ENCODE assay signal across 8 cellular contexts in genomic region chr4:99563310-99564186, GRCh38. TPM values are rescaled to one million over a fixed set of nuclear protein-coding genes. Genes with fewer than 3 reads are reported as not detected.
DNase-seq lines count a peak whose midpoint lies in the region; ATAC-seq, FAIRE-seq and TF ChIP-seq lines count a peak whose summit lies in the region.

Gene TRMT10A, minus strand, starts transcription at chr4:99564039. Its CDS starts 4,701 bp downstream, at chr4:99559338.

- no peaks in the 10 kb centered on the region for H3K27me3 ChIP-seq in prostate gland (replicated peaks; ENCODE audit: insufficient read depth)

- DNase-seq in GM13977 (ENCODE audit: low spot score) = peak; percentile 85
- peak; percentile 91 for DNase-seq in NCI-H1694 (lab: John Stamatoyannopoulos, UW)
- peak; percentile 84 to 90 (median 85) for DNase-seq in T-helper 17 cell
- DNase-seq in anterior cingulate cortex (lab: John Stamatoyannopoulos, UW) = peak; percentile 86 to 100 (median 97)
- peak; percentile 98 for DNase-seq in left ventricle myocardium superior
- DNase-seq in prostate gland (ENCODE audit: low spot score) = peak; percentile 97
- peak; percentile 94 for DNase-seq in urothelium cell line (ENCODE audit: low spot score)

- in situ Hi-C loops in GM13977 (cut with MboI; ENCODE audit: low pct_unique_long_range_greater_than_20kb, low sequenced_read_pairs, unreplicated experiment) = loop anchor here (5.0 kb wide), 1 partner anchor 249 kb away; no protein-coding TSS in a partner anchor

- H3K9me3 ChIP-seq in T-helper 17 cell (ENCODE audit: control insufficient read depth, low read length, poor library complexity, severe bottlenecking) = no peaks in the 10 kb centered on the region
- no peaks in the 10 kb centered on the region for H3K9me3 ChIP-seq in prostate gland

- ATAC-seq in HG02884 (IDR thresholded peaks at IDR 0.05; ENCODE audit: unreplicated experiment) (peak; percentile 94), T-helper 17 cell (peak; percentile 87), left ventricle myocardium superior (peak; percentile 99)

- H3K4me3 Mint-ChIP-seq in T-helper 17 cell = peak within 1 kb of the TSS; percentile 93

- intact Hi-C loops in left ventricle myocardium superior (cut with micrococcal nuclease) (loop anchor here (5.0 kb wide), 3 partner anchors 244 to 384 kb away; partner anchors contain the start of genes DNAJB14 and LAMTOR3), prostate gland (cut with DNase I) (loop anchor here (2.0 to 10.0 kb wide), 3 partner anchors 241 to 385 kb away; no protein-coding TSS in a partner anchor)

- no peaks in the 10 kb centered on the region for H3K36me3 ChIP-seq in prostate gland

- peak; percentile 93 for FAIRE-seq in urothelium cell line (lab: Jason Lieb, UNC)

- peak within 1 kb of the TSS; percentile 97 for H3K27ac Mint-ChIP-seq in T-helper 17 cell

- TF ChIP-seq CTCF in GM13977 (IDR thresholded peaks at IDR 0.05; ENCODE audit: extremely low read depth, insufficient read depth, missing control alignments) (no peak), prostate gland (IDR thresholded peaks at IDR 0.05) (peak in 2 of 4 experiments; percentile 29 to 34)

- under 1% methylated on average over 48 of the region's 48 CpGs for WGBS in prostate gland

- H3K36me3 Mint-ChIP-seq in T-helper 17 cell (ENCODE audit: low read depth) = peaks cover 3% of the 10 kb centered on the region

- peaks cover 16% of the 10 kb centered on the region for H3K4me1 Mint-ChIP-seq in T-helper 17 cell

- no peaks in the 10 kb centered on the region for H3K4me1 ChIP-seq in prostate gland (replicated peaks)

- H3K4me3 ChIP-seq in prostate gland = peak within 1 kb of the TSS; percentile 53 to 68

- TF ChIP-seq POLR2A in prostate gland (IDR thresholded peaks at IDR 0.05) = peak; percentile 37

- H3K27me3 Mint-ChIP-seq in T-helper 17 cell = peaks cover 19% of the 10 kb centered on the region

- H3K27ac ChIP-seq in prostate gland = peak within 1 kb of the TSS; percentile 94 to 95

RNA-seq across cellular contexts. Expression of gene TRMT10A, which starts in this region (rescaled TPM):
- total RNA-seq in T-helper 17 cell (1 to 10 TPM; 3.5 to 3.9 TPM), left ventricle myocardium superior (4.6 TPM), prostate gland (1 to 10 TPM; 7.2 to 8.0 TPM)

Comparison
In these comparisons a context has a peak if more than half of its experiments do, and no peak if none do; other contexts are left out.
1. Peak in every context shown above with its lines: DNase-seq, ATAC-seq, H3K4me3 ChIP-seq and H3K27ac ChIP-seq.